Comparison of ENCODE assay signal across 30 cellular contexts in the genomic region with DNA sequence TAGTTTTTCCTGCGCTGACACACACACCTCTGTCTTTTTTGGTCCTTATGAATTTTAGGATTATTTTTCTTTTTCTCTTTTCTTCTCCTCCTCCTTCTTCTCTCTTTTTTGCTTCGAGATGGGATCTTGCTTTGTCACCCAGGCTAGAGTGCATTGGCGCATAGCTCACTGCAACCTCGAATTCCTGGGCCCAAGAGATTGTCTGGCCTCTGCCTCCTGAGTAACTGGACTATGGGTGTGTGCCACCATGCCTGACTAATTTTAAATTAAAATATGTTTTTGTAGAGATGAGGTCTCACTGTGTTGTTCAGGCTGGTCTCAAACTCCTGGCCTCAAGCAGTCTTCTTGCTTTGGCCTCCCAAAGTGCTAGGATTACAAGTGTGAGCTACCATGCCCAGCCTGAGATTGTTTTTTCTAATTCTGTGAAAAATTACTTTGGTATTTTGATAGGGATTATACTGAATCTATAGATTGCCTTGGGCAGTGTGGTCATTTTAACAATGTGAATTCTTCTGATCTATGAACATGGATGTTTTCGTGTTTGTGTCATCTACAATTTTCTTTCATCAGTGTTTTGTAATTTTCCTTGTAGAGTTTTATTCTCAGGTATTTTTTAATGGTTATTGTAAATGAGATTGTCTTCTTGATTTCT. TPM values are rescaled to one million over a fixed set of nuclear protein-coding genes. Genes with fewer than 3 reads are reported as not detected.
DNase-seq lines count a peak whose midpoint lies in the region; ATAC-seq, FAIRE-seq and TF ChIP-seq lines count a peak whose summit lies in the region.
"Had no signal": no experiment of that assay in that cellular context is flagged by ENCODE, and none has a peak within 500 bp of the region (broad histone marks: within the 10 kb centered on the region; RNA-seq: fewer than 3 reads in every experiment).

No MANE protein-coding gene starts in this region.

- intact Hi-C loops in GM12878 (cut with micrococcal nuclease; ENCODE audit: unreplicated experiment), result no loop called here

- DNase-seq in ELR (ENCODE audit: low read depth) (peak; percentile 83), M059J (ENCODE audit: low read depth) (peak; percentile 66), GM12878 (ENCODE audit: low read depth, low spot score) (no peak), osteoblast (ENCODE audit: insufficient read length, low spot score, missing footprints) (no peak), NCI-H1436 treated with DMSO at 0.1 percent for 48 hours (lab: John Stamatoyannopoulos, UW) (no peak), NCI-H82 (lab: John Stamatoyannopoulos, UW) (no peak)
- DNase-seq: activated CD4-positive, alpha-beta T cell treated with anti-CD3 and anti-CD28 coated beads for 4 hours; activated effector memory CD4-positive, alpha-beta T cell treated with Interleukin-2 at 50 U/mL for 16 hours; aorta; DMS153; effector memory CD4-positive, alpha-beta T cell; Karpas-422; left colon; MV-4-11; NCI-H1436; NCI-H345; NCI-H69; nephron progenitor cell; pancreas; retina; testis; WERI-Rb-1 had no signal

- ATAC-seq in GM12878 (no peak), HG02588 (IDR thresholded peaks at IDR 0.05; ENCODE audit: unreplicated experiment) (no peak)
- ATAC-seq: GM23338, left colon, pancreas had no signal

- no peak for TF ChIP-seq RAD21 in GM12878 (IDR thresholded peaks at IDR 0.05; ENCODE audit: insufficient read depth, low read depth, low read length)

- H3K79me2 ChIP-seq in GM12878 (ENCODE audit: control insufficient read depth, insufficient read depth, low read length) (peaks cover 89% of the 10 kb centered on the region), osteoblast (ENCODE audit: insufficient read depth, low read length) (peaks cover 96% of the 10 kb centered on the region)

- H3K36me3 ChIP-seq in GM12878 (ENCODE audit: control insufficient read depth in 2 of 2, insufficient read depth in 2 of 2, low read length in 1 of 2) (peaks cover 0 to 2% of the 10 kb centered on the region in 2 experiments; a peak in 1 of 4 replicates), osteoblast (ENCODE audit: insufficient read depth, low read length) (peaks cover 24% of the 10 kb centered on the region)
- H3K36me3 ChIP-seq: BLaER1, pancreas, WERI-Rb-1 had no signal

- no peak for FAIRE-seq in GM12878 (lab: Jason Lieb, UNC)
- FAIRE-seq: pancreas, urothelium cell line had no signal

- CTCF ChIA-PET in GM12878 (lab: Yijun Ruan, JAX), result interaction anchor here (1.2 kb wide), 1 partner anchor 8 kb away, joined by 4 read pairs; no protein-coding TSS in a partner anchor

- no TSS peak for BruUV-seq in GM12878 (replicated peaks; lab: Mats Ljungman, UMichigan)

- SMC1A ChIA-PET in GM12878 (lab: Charles Lee; ENCODE audit: uncharacterized antibody, unreplicated experiment), result interaction anchor here (0.9 kb wide), 1 partner anchor 102 kb away, joined by 3 read pairs; no protein-coding TSS in a partner anchor

- no peak overlapping the region for H3K9ac ChIP-seq in GM12878 (ENCODE audit: control insufficient read depth, insufficient read depth, low read length)
- H3K9ac ChIP-seq: BLaER1 had no signal

- H3K4me1 ChIP-seq in GM12878 (ENCODE audit: control insufficient read depth, insufficient read depth, low read length), result peaks cover 6% of the 10 kb centered on the region; the same call in 1 of the 2 replicates
- H3K4me1 ChIP-seq in osteoblast (ENCODE audit: insufficient read depth, low read length), result peaks cover 30% of the 10 kb centered on the region
- H3K4me1 ChIP-seq: pancreas, testis had no signal

- RAD21 ChIA-PET in GM12878 (lab: Charles Lee; ENCODE audit: unreplicated experiment), result no interaction called here

- TF ChIP-seq EP300 in GM12878 (IDR thresholded peaks at IDR 0.05; ENCODE audit: borderline replicate concordance in 1 of 2, control insufficient read depth in 1 of 2, low read depth in 2 of 2, low read length in 2 of 2), result no peak

- POLR2A ChIA-PET in GM12878 (lab: Charles Lee), result interaction anchor here (1.0 kb wide), 1 partner anchor 45 kb away, joined by 3 read pairs; no protein-coding TSS in a partner anchor

- H3K4me3 ChIP-seq in GM12878 (peak overlapping the region; percentile 31), osteoblast (ENCODE audit: insufficient read depth, low read length) (no peak overlapping the region)
- H3K4me3 ChIP-seq: BLaER1, coronary artery, GM23338, pancreas, SJSA1, smooth muscle cell, testis had no signal

- no peak for TF ChIP-seq POLR2A in GM12878 (IDR thresholded peaks at IDR 0.05; ENCODE audit: low read depth, low read length)

- no peaks in the 10 kb centered on the region for H3K27me3 ChIP-seq in GM12878 (replicated peaks in 1 of 2; ENCODE audit: control insufficient read depth in 2 of 2, insufficient read depth in 2 of 2, low read length in 1 of 2)
- H3K27me3 ChIP-seq in osteoblast (ENCODE audit: insufficient read depth, low read length), result no peaks in the 10 kb centered on the region
- H3K27me3 ChIP-seq: pancreas, SJSA1, testis had no signal

- WGBS in GM12878 (ENCODE audit: insufficient coverage, insufficient replicate concordance, low lambda C conversion rate, missing lambda C conversion rate), result 83% methylated on average over 5 of the region's 5 CpGs

- in situ Hi-C loops in GM12878 (cut with MboI), result no loop called here

- TF ChIP-seq CTCF in GM12878 (IDR thresholded peaks at IDR 0.05 in 2 of 3, conservative IDR thresholded peaks at IDR 0.05 in 1 of 3; ENCODE audit: control insufficient read depth in 2 of 3, extremely low read depth in 1 of 3, insufficient read depth in 1 of 3, low read depth in 3 of 3, low read length in 3 of 3), result no peak
- TF ChIP-seq CTCF in osteoblast (IDR thresholded peaks at IDR 0.05; ENCODE audit: extremely low read depth, low read depth, low read length), result no peak

- H3K4me2 ChIP-seq in GM12878 (ENCODE audit: control insufficient read depth, insufficient read depth) (no peak overlapping the region), osteoblast (ENCODE audit: insufficient read depth, low read length) (peak overlapping the region; percentile 34)
- H3K4me2 ChIP-seq: BLaER1, GM23338, smooth muscle cell had no signal

- H3K9me3 ChIP-seq in GM12878 (replicated peaks; ENCODE audit: control insufficient read depth, insufficient read depth, low read length) (peaks cover 4% of the 10 kb centered on the region; the same call in 2 of the 3 replicates), osteoblast (ENCODE audit: low read depth, low read length) (no peaks in the 10 kb centered on the region)
- H3K9me3 ChIP-seq: BLaER1, pancreas, SJSA1, testis had no signal

- H2AFZ ChIP-seq in GM12878 (ENCODE audit: control insufficient read depth, low read depth, low read length) (no peak overlapping the region), osteoblast (ENCODE audit: low read length) (no peak overlapping the region)
- H2AFZ ChIP-seq: GM23338 had no signal

- no peaks in the 10 kb centered on the region for H4K20me1 ChIP-seq in GM12878 (ENCODE audit: control insufficient read depth, insufficient read depth)
- peaks cover 40% of the 10 kb centered on the region for H4K20me1 ChIP-seq in osteoblast (ENCODE audit: insufficient read depth, low read length)
- H4K20me1 ChIP-seq: BLaER1 had no signal

- peak overlapping the region; percentile 2; the same call in 1 of the 2 replicates for H3K27ac ChIP-seq in GM12878 (ENCODE audit: control insufficient read depth, insufficient read depth)
- peak overlapping the region; percentile 69 for H3K27ac ChIP-seq in osteoblast (ENCODE audit: low read depth, low read length)
- H3K27ac ChIP-seq: BLaER1, coronary artery, HL-60, pancreas, SJSA1, testis, WERI-Rb-1 had no signal

RNA-seq across cellular contexts. Expression of a gene that starts 7.7 kb away (rescaled TPM):
- total RNA-seq in M059J (2014; rRNA removed; shearing (Covaris generic)), result 49.1 and 50.6 TPM in 2 replicates
- total RNA-seq in GM12878 (2013; cell fraction: nucleolus; rRNA removed), result 101 and 129 TPM in 2 replicates
- total RNA-seq in GM12878 (2014; rRNA removed), result 19.6 and 22.1 TPM in 2 replicates
- total RNA-seq in GM12878 (2014; rRNA removed; fragmentation: Illumina TruSeq; extraction: Trizol), result 9.4 and 11.7 TPM in 2 replicates
- 27.8 and 35.2 TPM in 2 replicates for total RNA-seq in GM12878 (2021)
- 8.4 TPM for polyA plus RNA-seq in GM12878 (2011; ENCODE audit: low read depth)
- 13.5 and 17.3 TPM in 2 replicates for polyA plus RNA-seq in GM12878 (2011; rRNA removed)
- 26.3 and 28.6 TPM in 2 replicates for polyA plus RNA-seq in GM12878 (2011; cell fraction: cytosol; rRNA removed)
- 92.9 and 105 TPM in 2 replicates for polyA plus RNA-seq in GM12878 (2011; cell fraction: nucleus; rRNA removed)
- polyA plus RNA-seq in GM12878 (2012), result 23.5 and 31.3 TPM in 2 replicates
- polyA plus RNA-seq in GM12878 (2014; fragmentation: Illumina TruSeq; extraction: Trizol), result 5.7 and 10.8 TPM in 2 replicates
- 1 to 10 TPM in 1 of 2 experiments, under 1 TPM in 1; 0.90 to 1.1 TPM for polyA plus RNA-seq in GM12878 (2014; fragmentation: Nextera tagmentation; extraction: Ambion mirVana)
- polyA plus RNA-seq in GM12878 (2014; rRNA removed), result 29.8 and 30.6 TPM in 2 replicates
- 10 to 100 TPM; 21.1 to 21.3 TPM for polyA plus RNA-seq in GM12878 (2016; fragmentation: Nextera tagmentation; extraction: Ambion mirVana)
- polyA minus RNA-seq in GM12878 (2011; rRNA and poly(A)+ RNA removed), result 8.8 and 21.8 TPM in 2 replicates
- 6.5 and 7.8 TPM in 2 replicates for polyA minus RNA-seq in GM12878 (2011; cell fraction: cytosol; rRNA and poly(A)+ RNA removed)
- 24.8 and 31.4 TPM in 2 replicates for polyA minus RNA-seq in GM12878 (2011; cell fraction: nucleus; rRNA and poly(A)+ RNA removed)
- total RNA-seq in osteoblast, result 52.2 and 54.6 TPM in 2 replicates

RNA-seq across cellular contexts. Expression of a gene that starts 57.8 kb away (rescaled TPM):
- total RNA-seq in M059J (2014; rRNA removed; shearing (Covaris generic)), result 120 and 149 TPM in 2 replicates
- total RNA-seq in GM12878 (2013; cell fraction: nucleolus; rRNA removed), result 142 and 166 TPM in 2 replicates
- total RNA-seq in GM12878 (2014; rRNA removed) (144 and 148 TPM in 2 replicates), GM12878 (2014; rRNA removed; fragmentation: Illumina TruSeq; extraction: Trizol) (105 and 111 TPM in 2 replicates), GM12878 (2021) (91.5 and 92.5 TPM in 2 replicates), osteoblast (60.1 and 71.3 TPM in 2 replicates)
- polyA plus RNA-seq in GM12878 (2011; ENCODE audit: low read depth), result 77.7 TPM
- polyA plus RNA-seq in GM12878 (2011; rRNA removed) (253 and 286 TPM in 2 replicates), GM12878 (2014; fragmentation: Illumina TruSeq; extraction: Trizol) (97.2 and 108 TPM in 2 replicates), GM12878 (2014; fragmentation: Nextera tagmentation; extraction: Ambion mirVana) (10 to 100 TPM; 28.6 to 58.4 TPM), GM12878 (2014; rRNA removed) (135 and 154 TPM in 2 replicates), GM12878 (2016; fragmentation: Nextera tagmentation; extraction: Ambion mirVana) (100 to 1,000 TPM; 228 TPM)
- polyA plus RNA-seq in GM12878 (2011; cell fraction: cytosol; rRNA removed), result 255 and 280 TPM in 2 replicates
- polyA plus RNA-seq in GM12878 (2011; cell fraction: nucleus; rRNA removed), result 244 and 248 TPM in 2 replicates
- polyA plus RNA-seq in GM12878 (2012), result 106 and 107 TPM in 2 replicates
- 147 and 226 TPM in 2 replicates for polyA minus RNA-seq in GM12878 (2011; rRNA and poly(A)+ RNA removed)
- 50.9 and 61.4 TPM in 2 replicates for polyA minus RNA-seq in GM12878 (2011; cell fraction: cytosol; rRNA and poly(A)+ RNA removed)
- 39.8 and 66.9 TPM in 2 replicates for polyA minus RNA-seq in GM12878 (2011; cell fraction: nucleus; rRNA and poly(A)+ RNA removed)

Comparison
In these comparisons a context has a peak if more than half of its experiments do, and no peak if none do; other contexts are left out.
1. DNase-seq: peak in ELR (single experiment) and M059J (single experiment); none in GM12878 (single experiment), osteoblast (single experiment), NCI-H1436 treated with DMSO at 0.1 percent for 48 hours (single experiment) and NCI-H82 (single experiment).